ENCODE assay signal across 11 cellular contexts in the genomic region with DNA sequence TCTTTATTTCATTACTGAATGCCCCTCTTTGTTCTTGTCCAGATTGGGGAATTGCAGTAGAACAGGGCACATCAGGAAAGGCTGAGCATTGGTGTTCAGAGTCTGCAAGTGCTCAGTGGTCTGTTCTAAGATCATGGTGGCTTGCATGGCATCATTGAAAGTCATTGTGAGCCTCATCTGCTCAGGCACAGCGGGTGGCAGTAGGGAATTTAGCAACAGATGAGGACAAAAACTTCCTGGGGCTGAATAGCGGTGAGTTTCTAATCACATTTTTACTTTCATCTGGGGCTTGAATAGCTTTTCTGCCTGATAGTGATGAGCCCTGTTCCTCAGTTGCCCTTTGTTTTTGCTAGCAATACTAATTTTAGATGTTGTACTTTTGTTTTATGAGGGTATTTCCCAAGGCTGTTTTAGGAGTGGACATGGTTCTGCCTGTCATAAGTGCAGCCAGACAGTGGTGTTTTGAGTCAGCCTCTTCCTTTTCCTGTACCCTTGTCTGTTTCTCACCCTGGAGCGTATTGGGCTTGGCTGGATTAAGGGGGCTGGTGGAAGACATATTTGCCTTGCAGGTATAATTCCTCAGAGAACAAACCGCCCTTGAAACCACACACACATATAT. TPM values are rescaled to one million over a fixed set of nuclear protein-coding genes. Genes with fewer than 3 reads are reported as not detected.
DNase-seq lines count a peak whose midpoint lies in the region; ATAC-seq and TF ChIP-seq lines count a peak whose summit lies in the region.
"Had no signal": no experiment of that assay in that cellular context is flagged by ENCODE, and none has a peak within 500 bp of the region (broad histone marks: within the 10 kb centered on the region; RNA-seq: fewer than 3 reads in every experiment).

No MANE protein-coding gene starts in this region.

- no peak overlapping the region for H3K4me3 Mint-ChIP-seq in natural killer cell
- H3K4me3 Mint-ChIP-seq: dendritic cell treated with granulocyte-macrophage colony-stimulating factor and Interleukin-4, amounts not matched to agents 40 ng/mL and 50 ng/mL, for 4 days had no signal

- no peaks in the 10 kb centered on the region for H3K9me3 Mint-ChIP-seq in natural killer cell
- H3K9me3 Mint-ChIP-seq: dendritic cell treated with granulocyte-macrophage colony-stimulating factor and Interleukin-4, amounts not matched to agents 40 ng/mL and 50 ng/mL, for 4 days had no signal

- H3K27ac Mint-ChIP-seq in natural killer cell: no peak overlapping the region
- H3K27ac Mint-ChIP-seq: dendritic cell treated with granulocyte-macrophage colony-stimulating factor and Interleukin-4, amounts not matched to agents 40 ng/mL and 50 ng/mL, for 4 days had no signal

- H3K36me3 Mint-ChIP-seq in natural killer cell: no peaks in the 10 kb centered on the region

- no peak for DNase-seq in lower lobe of right lung
- no peak for DNase-seq in anterior cingulate cortex (lab: John Stamatoyannopoulos, UW)
- no peak for DNase-seq in midbrain (lab: John Stamatoyannopoulos, UW)
- DNase-seq in activated T-cell treated with anti-CD3 and anti-CD28 coated beads for 4 hours: no peak
- no peak for DNase-seq in natural killer cell
- DNase-seq: activated CD4-positive, CD25-positive, alpha-beta regulatory T cell treated with anti-CD3 and anti-CD28 coated beads, Interleukin-2, amount 50 U/mL, for 72 hours had no signal

- TF ChIP-seq POLR2A in GM18505 (IDR thresholded peaks at IDR 0.05; ENCODE audit: borderline replicate concordance, extremely low read depth, insufficient read depth, insufficient read length): no peak

- H3K9me3 ChIP-seq in lower lobe of right lung: no peaks in the 10 kb centered on the region
- H3K9me3 ChIP-seq: thoracic aorta had no signal

- H3K27me3 ChIP-seq in lower lobe of right lung (ENCODE audit: low read depth): no peaks in the 10 kb centered on the region

- H3K36me3 ChIP-seq in lower lobe of right lung: no peaks in the 10 kb centered on the region
- H3K36me3 ChIP-seq: thoracic aorta had no signal

- H3K27ac ChIP-seq in lower lobe of right lung: peak overlapping the region; percentile 7
- H3K27ac ChIP-seq: thoracic aorta had no signal

- H3K27me3 Mint-ChIP-seq in natural killer cell (ENCODE audit: low read depth in 2 of 2): peaks cover 5 to 8% of the 10 kb centered on the region in 2 donors
- H3K27me3 Mint-ChIP-seq: dendritic cell treated with granulocyte-macrophage colony-stimulating factor and Interleukin-4, amounts not matched to agents 40 ng/mL and 50 ng/mL, for 4 days had no signal

- TF ChIP-seq CTCF in lower lobe of right lung (IDR thresholded peaks at IDR 0.05): no peak
- TF ChIP-seq CTCF in natural killer cell (IDR thresholded peaks at IDR 0.05): no peak

- intact Hi-C loops in lower lobe of right lung (cut with DNase I) (no loop called here), natural killer cell (cut with micrococcal nuclease) (no loop called here)

- no peak overlapping the region for H3K4me3 ChIP-seq in lower lobe of right lung
- H3K4me3 ChIP-seq: thoracic aorta had no signal

- ATAC-seq in GM18505 (IDR thresholded peaks at IDR 0.05; ENCODE audit: unreplicated experiment) (peak; percentile 69), GM21529 (IDR thresholded peaks at IDR 0.05; ENCODE audit: unreplicated experiment) (peak; percentile 87), HG03442 (IDR thresholded peaks at IDR 0.05; ENCODE audit: unreplicated experiment) (peak; percentile 88), lower lobe of right lung (no peak), natural killer cell (no peak)

- peaks cover 54% of the 10 kb centered on the region for H3K4me1 ChIP-seq in lower lobe of right lung

- H3K4me1 Mint-ChIP-seq in natural killer cell: peaks cover 8% of the 10 kb centered on the region in 2 donors

RNA-seq across cellular contexts. Expression of gene SCHIP1, which starts 21.8 kb away (rescaled TPM):
- total RNA-seq in lower lobe of right lung (12.7 TPM), natural killer cell (not detected)

Comparison
In these comparisons a context has a peak if more than half of its experiments do, and no peak if none do; other contexts are left out.
1. ATAC-seq: peak in GM18505 (single experiment), GM21529 (single experiment) and HG03442 (single experiment); none in lower lobe of right lung (0 of 2) and natural killer cell (0 of 3).
2. RNA of gene SCHIP1, which starts 21.8 kb away (total RNA-seq): 12.7 TPM in lower lobe of right lung (single experiment); not detected in natural killer cell; every median in the first group is over 10 times any median in the second.